In genomic region chr3:161351330-161351729, GRCh38 we compare ENCODE assay signal across 23 cellular contexts. TPM values are rescaled to one million over a fixed set of nuclear protein-coding genes. Genes with fewer than 3 reads are reported as not detected.
"Had no signal": no experiment of that assay in that cellular context is flagged by ENCODE, and none has a peak within 500 bp of the region (broad histone marks: within the 10 kb centered on the region; RNA-seq: fewer than 3 reads in every experiment).

No MANE protein-coding gene starts in this region.

- H3K9me3 ChIP-seq: lower lobe of right lung, sigmoid colon, stomach, testis, tibial artery had no signal

- DNase-seq: dermis blood vessel endothelial cell; effector memory CD4-positive, alpha-beta T cell; head of caudate nucleus; left ventricle myocardium superior; lower lobe of right lung; naive thymus-derived CD4-positive, alpha-beta T cell; sigmoid colon; stimulated activated CD4-positive, alpha-beta T cell treated with anti-CD3 and anti-CD28 coated beads, Interleukin-2, amount 100 ng/mL, for 24 hours; stimulated activated CD4-positive, alpha-beta T cell treated with anti-CD3 and anti-CD28 coated beads, Interleukin-4, amount 100 ng/mL, for 24 hours; stimulated activated naive CD4-positive, alpha-beta T cell treated with Interleukin-2 at 50 U/mL for 16 hours; stomach; testis; tibial artery had no signal

- FAIRE-seq: endothelial cell of umbilical vein, frontal cortex, keratinocyte had no signal

- H3K79me2 ChIP-seq: parathyroid adenoma had no signal

- H3K4me2 ChIP-seq: neural progenitor cell had no signal

- H3K27ac ChIP-seq: coronary artery, lower lobe of right lung, neural progenitor cell, parathyroid adenoma, sigmoid colon, stomach, testis, tibial artery had no signal

- H3K4me1 ChIP-seq: lower lobe of right lung, neural progenitor cell, parathyroid adenoma, sigmoid colon, testis, tibial artery had no signal

- H3K27me3 ChIP-seq: neural progenitor cell, sigmoid colon, stomach, testis, tibial artery had no signal

- H3K9ac ChIP-seq: neural progenitor cell, parathyroid adenoma had no signal

- H3K4me3 ChIP-seq: coronary artery, lower lobe of right lung, neural progenitor cell, sigmoid colon, stomach, testis, tibial artery had no signal

- H2AFZ ChIP-seq: neural progenitor cell, parathyroid adenoma had no signal

- H3K36me3 ChIP-seq: lower lobe of right lung, neural progenitor cell, sigmoid colon, stomach, tibial artery had no signal

- ATAC-seq: left ventricle myocardium superior; lower lobe of right lung; naive thymus-derived CD4-positive, alpha-beta T cell; stimulated activated effector memory CD8-positive, alpha-beta T cell treated with anti-CD3 and anti-CD28 coated beads, Interleukin-12 subunit alpha, Interleukin-12 subunit beta, amount 100 ng/mL, for 72 hours had no signal

RNA-seq across cellular contexts. Expression of gene SPTSSB, which starts 20.0 kb away (rescaled TPM):
- total RNA-seq: dermis blood vessel endothelial cell, endothelial cell of umbilical vein, fibroblast of villous mesenchyme, glomerular endothelial cell, lower lobe of right lung, osteoblast, sigmoid colon, testis had no signal
- polyA plus RNA-seq: endothelial cell of umbilical vein; naive thymus-derived CD4-positive, alpha-beta T cell had no signal
